Comparison of ENCODE assay signal across 25 cellular contexts in genomic region chr5:1304059-1304458, GRCh38.
"Had no signal": no experiment of that assay in that cellular context is flagged by ENCODE, and none has a peak within 500 bp of the region (broad histone marks: within the 10 kb centered on the region; RNA-seq: fewer than 3 reads in every experiment).

No MANE protein-coding gene starts in this region.

- FAIRE-seq: colon, endometrium had no signal

- ATAC-seq: activated CD4-positive, alpha-beta T cell treated with anti-CD3 and anti-CD28 coated beads for 36 hours; body of pancreas; left lobe of liver; natural killer cell; psoas muscle; stimulated activated effector memory CD8-positive, alpha-beta T cell treated with anti-CD3 and anti-CD28 coated beads, Interleukin-12 subunit alpha, Interleukin-12 subunit beta, amount 100 ng/mL, for 72 hours had no signal

- DNase-seq: activated CD4-positive, alpha-beta T cell treated with anti-CD3 and anti-CD28 coated beads for 36 hours; activated CD4-positive, alpha-beta T cell treated with anti-CD3 and anti-CD28 coated beads, Interleukin-2, amount 50 U/mL, for 48 hours; activated CD4-positive, CD25-positive, alpha-beta regulatory T cell; activated CD8-positive, alpha-beta memory T cell treated with anti-CD3 and anti-CD28 coated beads for 24 hours; activated effector memory CD4-positive, alpha-beta T cell treated with Interleukin-2 at 50 U/mL for 16 hours; activated naive CD4-positive, alpha-beta T cell treated with Interleukin-2 at 50 U/mL for 16 hours; adrenal gland; body of pancreas; dermis blood vessel endothelial cell; effector CD4-positive, alpha-beta T cell; esophagus squamous epithelium; foreskin melanocyte; kidney glomerular epithelial cell; natural killer cell; occipital lobe; sigmoid colon; small intestine; stimulated activated CD4-positive, alpha-beta T cell treated with anti-CD3 and anti-CD28 coated beads, Interleukin-4, amount 100 ng/mL, for 24 hours; trophoblast cell; uterus had no signal
